19 cellular contexts compared by ENCODE assay signal in the genomic region with DNA sequence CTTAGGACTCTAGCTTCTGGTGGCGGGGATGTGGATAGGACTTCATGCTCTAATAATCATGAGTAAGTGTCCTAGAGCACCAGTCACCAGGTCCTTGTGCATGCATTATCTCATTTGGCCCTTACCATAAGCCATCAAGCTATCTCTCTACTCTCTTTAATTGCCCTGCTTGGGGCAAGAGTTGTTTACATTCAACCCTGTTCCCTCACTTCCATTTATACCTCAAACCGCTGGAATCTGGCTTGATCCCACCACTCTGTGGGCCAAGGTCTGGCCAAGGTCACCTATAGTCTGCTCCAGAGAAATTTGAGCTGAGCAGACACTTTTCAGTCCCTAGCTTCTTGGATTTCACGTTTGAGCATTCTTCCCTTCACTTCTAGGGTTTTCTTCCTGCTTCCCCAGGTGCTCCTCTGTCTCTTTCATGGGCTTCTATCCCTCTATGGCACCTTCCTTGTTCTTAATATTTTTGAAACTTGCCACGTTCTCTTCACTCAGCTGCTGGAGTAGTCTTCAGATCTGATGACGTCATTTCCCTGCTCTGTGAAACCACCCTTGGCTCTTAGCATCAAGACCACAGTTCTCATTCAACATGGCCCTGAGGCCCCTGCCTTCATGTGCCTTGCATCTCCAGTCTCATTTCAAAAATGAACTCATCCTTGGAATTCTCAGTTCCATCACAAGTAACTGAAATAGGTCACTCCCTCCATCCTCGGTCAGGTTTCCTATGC.
A peak's percentile ranks its signal among the peaks of the same experiment; 100 is the strongest.
DNase-seq lines count a peak whose midpoint lies in the region; ATAC-seq and TF ChIP-seq lines count a peak whose summit lies in the region.
"Had no signal": no experiment of that assay in that cellular context is flagged by ENCODE, and none has a peak within 500 bp of the region (broad histone marks: within the 10 kb centered on the region; RNA-seq: fewer than 3 reads in every experiment).

No MANE protein-coding gene starts in this region.

- peak overlapping the region; percentile 44 for H3K23ac ChIP-seq in neuronal stem cell (ENCODE audit: low read depth, low read length, poor library complexity)

- no peak overlapping the region for H4K8ac ChIP-seq in neuronal stem cell (ENCODE audit: low read depth, low read length)

- no peak overlapping the region for H3K9ac ChIP-seq in neuronal stem cell (ENCODE audit: low read depth, low read length, poor library complexity)
- H3K9ac ChIP-seq: GM23248 had no signal

- H3K18ac ChIP-seq in neuronal stem cell (ENCODE audit: low read length) = no peak overlapping the region

- H3K27ac ChIP-seq in neuronal stem cell (replicated peaks; ENCODE audit: low read length) = no peak overlapping the region
- H3K27ac ChIP-seq in coronary artery = no peak overlapping the region
- H3K27ac ChIP-seq: GM23248 had no signal

- no peaks in the 10 kb centered on the region for H3K79me1 ChIP-seq in neuronal stem cell (ENCODE audit: low read depth, low read length)

- no peak overlapping the region for H2AK5ac ChIP-seq in neuronal stem cell (ENCODE audit: low read depth, low read length)

- no peak overlapping the region for H2BK12ac ChIP-seq in neuronal stem cell (ENCODE audit: low read length)

- no peaks in the 10 kb centered on the region for H3K27me3 ChIP-seq in neuronal stem cell (ENCODE audit: control insufficient read depth in 3 of 3, insufficient read depth in 3 of 3, low read depth in 1 of 3, low read length in 3 of 3)

- H2BK5ac ChIP-seq in neuronal stem cell (ENCODE audit: low read length) = no peak overlapping the region

- WGBS in neuronal stem cell (ENCODE audit: extremely low coverage in 2 of 2, insufficient read length in 2 of 2, insufficient replicate concordance in 1 of 2), 2 donors = no CpG with 5 or more reads among the region's 6 CpGs

- TF ChIP-seq CTCF in GM12865 (IDR thresholded peaks at IDR 0.05; ENCODE audit: insufficient read depth, low read depth, low read length, missing control alignments) (no peak), coronary artery (IDR thresholded peaks at IDR 0.05) (no peak)

- ATAC-seq in GM18519 (IDR thresholded peaks at IDR 0.05; ENCODE audit: low FRiP score, unreplicated experiment) (no peak), HG03378 (IDR thresholded peaks at IDR 0.05; ENCODE audit: unreplicated experiment) (no peak)
- ATAC-seq: HCT116, PC-3 had no signal

- DNase-seq in GM12865 (ENCODE audit: low read depth) (peak; percentile 12), M059J (ENCODE audit: low read depth) (peak; percentile 33), amniotic epithelial cell (ENCODE audit: low read depth) (peak; percentile 32), neuronal stem cell (ENCODE audit: low spot score) (no peak), coronary artery (ENCODE audit: low spot score) (no peak)
- DNase-seq: C1 segment of cervical spinal cord; CD8-positive, alpha-beta memory T cell; DND-41; GM23248; NCI-H1048; NCI-H146; NCI-H2107; NCI-H510A; NCI-H82; PC-3; T-helper 1 cell had no signal

- H3K4me1 ChIP-seq in neuronal stem cell (ENCODE audit: control insufficient read depth in 2 of 2, insufficient read depth in 1 of 2, low read depth in 1 of 2, low read length in 2 of 2) = peaks cover 0 to 4% of the 10 kb centered on the region in 2 donors

- no peak overlapping the region for H3K4me2 ChIP-seq in neuronal stem cell (ENCODE audit: insufficient read depth, low read length, poor library complexity, severe bottlenecking)

- H2BK120ac ChIP-seq in neuronal stem cell (ENCODE audit: low read depth, low read length) = no peak overlapping the region

- no peak overlapping the region for H2AFZ ChIP-seq in neuronal stem cell (ENCODE audit: low read length)
- H2AFZ ChIP-seq: GM23248 had no signal

- H3K14ac ChIP-seq in neuronal stem cell (ENCODE audit: low read length) = no peak overlapping the region

- no peak overlapping the region for H4K91ac ChIP-seq in neuronal stem cell (ENCODE audit: low read depth, low read length, poor library complexity)

- H3K4ac ChIP-seq in neuronal stem cell (ENCODE audit: low read length) = no peak overlapping the region

- H2BK15ac ChIP-seq in neuronal stem cell (ENCODE audit: low read length) = no peak overlapping the region

- H3K9me3 ChIP-seq in neuronal stem cell (replicated peaks in 1 of 2; ENCODE audit: control insufficient read depth in 2 of 2, insufficient read depth in 1 of 2, low read depth in 1 of 2, low read length in 2 of 2) = no peaks in the 10 kb centered on the region

- H3K4me3 ChIP-seq in GM12865 (ENCODE audit: low read depth, low read length) (no peak overlapping the region), neuronal stem cell (ENCODE audit: low read length in 2 of 2) (no peak overlapping the region), coronary artery (no peak overlapping the region)
- H3K4me3 ChIP-seq: GM23248 had no signal

- no peaks in the 10 kb centered on the region for H3K36me3 ChIP-seq in neuronal stem cell (replicated peaks in 1 of 2; ENCODE audit: control insufficient read depth in 2 of 2, insufficient read depth in 2 of 2, low read length in 2 of 2)

Comparison
In these comparisons a context has a peak if more than half of its experiments do, and no peak if none do; other contexts are left out.
1. DNase-seq: peak in GM12865 (single experiment), M059J (single experiment) and amniotic epithelial cell (single experiment); none in neuronal stem cell (single experiment) and coronary artery (single experiment).